In genomic region chr19:39397360-39398296, GRCh38 we compare ENCODE assay signal across 8 cellular contexts. TPM values are rescaled to one million over a fixed set of nuclear protein-coding genes. Genes with fewer than 3 reads are reported as not detected.
DNase-seq lines count a peak whose midpoint lies in the region; ATAC-seq and TF ChIP-seq lines count a peak whose summit lies in the region.

No MANE protein-coding gene starts in this region.

- H3K4me3 Mint-ChIP-seq in GM23338 = no peak overlapping the region
- peak overlapping the region; percentile 11 for H3K4me3 Mint-ChIP-seq in T-helper 1 cell treated with Interleukin-12 subunit alpha and Interleukin-12 subunit beta and Interleukin-4 antibody, amounts not matched to agents 30 μg/mL and 1 μg/mL, for 36 hours

- H2AFZ ChIP-seq in GM23338 = no peak overlapping the region

- peak overlapping the region; percentile 51 for H3K4me2 ChIP-seq in GM23338

- peak; percentile 87 for ATAC-seq in GM23338
- ATAC-seq in left cardiac atrium = peak; percentile 80 to 83

- peaks cover 33% of the 10 kb centered on the region for H3K36me3 Mint-ChIP-seq in GM23338 (ENCODE audit: low read depth)
- H3K36me3 Mint-ChIP-seq in T-helper 1 cell treated with Interleukin-12 subunit alpha and Interleukin-12 subunit beta and Interleukin-4 antibody, amounts not matched to agents 30 μg/mL and 1 μg/mL, for 36 hours (ENCODE audit: low read depth) = peaks cover 19% of the 10 kb centered on the region

- peaks cover 28% of the 10 kb centered on the region for H3K4me1 Mint-ChIP-seq in GM23338
- peaks cover 53% of the 10 kb centered on the region for H3K4me1 Mint-ChIP-seq in T-helper 1 cell treated with Interleukin-12 subunit alpha and Interleukin-12 subunit beta and Interleukin-4 antibody, amounts not matched to agents 30 μg/mL and 1 μg/mL, for 36 hours (ENCODE audit: low read depth)

- no peaks in the 10 kb centered on the region for H3K9me3 ChIP-seq in adrenal gland (replicated peaks in 1 of 3)
- H3K9me3 ChIP-seq in vagina = no peaks in the 10 kb centered on the region

- DNase-seq in COLO829 (ENCODE audit: low spot score) = peak; percentile 73
- peak; percentile 93 for DNase-seq in GM23338 (ENCODE audit: low spot score)
- DNase-seq in NCI-H1436 (lab: John Stamatoyannopoulos, UW) = peak; percentile 82
- peak; percentile 88 to 94 (median 90) for DNase-seq in adrenal gland
- peak; percentile 92 for DNase-seq in left cardiac atrium
- peak; percentile 59 for DNase-seq in renal cortical epithelial cell (ENCODE audit: low read depth)
- DNase-seq in vagina (ENCODE audit: extremely low spot score in 2 of 2) = peak in 1 of 2 donors; percentile 92

- H3K4me3 ChIP-seq in GM23338 (peak overlapping the region; percentile 36; the same call in 1 of the 2 replicates), adrenal gland (peak overlapping the region in 1 of 4 donors; percentile 33), vagina (peak overlapping the region in 1 of 2 donors; percentile 12)

- peak overlapping the region; percentile 22; the same call in 1 of the 2 replicates for H3K27ac Mint-ChIP-seq in GM23338
- peak overlapping the region; percentile 96 for H3K27ac Mint-ChIP-seq in T-helper 1 cell treated with Interleukin-12 subunit alpha and Interleukin-12 subunit beta and Interleukin-4 antibody, amounts not matched to agents 30 μg/mL and 1 μg/mL, for 36 hours

- peaks cover 6% of the 10 kb centered on the region for H3K27me3 Mint-ChIP-seq in GM23338 (ENCODE audit: insufficient read depth, low read depth, poor library complexity)
- no peaks in the 10 kb centered on the region for H3K27me3 Mint-ChIP-seq in T-helper 1 cell treated with Interleukin-12 subunit alpha and Interleukin-12 subunit beta and Interleukin-4 antibody, amounts not matched to agents 30 μg/mL and 1 μg/mL, for 36 hours (ENCODE audit: low read depth)

- TF ChIP-seq POLR2A in adrenal gland (IDR thresholded peaks at IDR 0.05) (peak in 1 of 2 donors; percentile 12), vagina (IDR thresholded peaks at IDR 0.05) (no peak)

- H4K20me1 ChIP-seq in GM23338 (replicated peaks; ENCODE audit: insufficient read depth) = no peaks in the 10 kb centered on the region; the same call in none of the 2 replicates

- no peaks in the 10 kb centered on the region for H3K9me2 ChIP-seq in GM23338 (ENCODE audit: insufficient read depth)

- H3K27me3 ChIP-seq in GM23338 (ENCODE audit: insufficient read depth) = no peaks in the 10 kb centered on the region
- H3K27me3 ChIP-seq in adrenal gland = no peaks in the 10 kb centered on the region
- no peaks in the 10 kb centered on the region for H3K27me3 ChIP-seq in vagina

- H3K9me3 Mint-ChIP-seq in GM23338 = 0 out of 3 replicates have a peak, but pooled peaks cover 4% of the 10 kb centered on the region
- no peaks in the 10 kb centered on the region for H3K9me3 Mint-ChIP-seq in T-helper 1 cell treated with Interleukin-12 subunit alpha and Interleukin-12 subunit beta and Interleukin-4 antibody, amounts not matched to agents 30 μg/mL and 1 μg/mL, for 36 hours

- H3K4me1 ChIP-seq in GM23338 (ENCODE audit: insufficient read depth) (peaks cover 18% of the 10 kb centered on the region; the same call in 1 of the 2 replicates), adrenal gland (replicated peaks in 1 of 2) (peaks cover 20 to 35% of the 10 kb centered on the region in 2 donors), vagina (peaks cover 54% of the 10 kb centered on the region)

- intact Hi-C loops in adrenal gland (cut with DNase I) (no loop called here), left cardiac atrium (cut with DNase I) (loop anchor here in 1 of 2 donors (1.0 kb wide), 1 partner anchor 15 kb away; the partner anchor contains the start of gene PLEKHG2), vagina (cut with DNase I) (loop anchor here (5.0 to 10.0 kb wide), 2 partner anchors 45 to 137 kb away; partner anchors contain the start of gene EID2B)

- 0 to 21% (median 16%) methylated on average over 4 to 17 of the region's 17 CpGs; no CpG with 5 or more reads in 1 of the 4 donors for WGBS in adrenal gland, 4 donors

- H3K27ac ChIP-seq in GM23338 (ENCODE audit: low read depth) (peak overlapping the region; percentile 80; the same call in 1 of the 2 replicates), adrenal gland (peak overlapping the region; percentile 68 to 86 (median 80)), vagina (peak overlapping the region; percentile 97)

- TF ChIP-seq CTCF in GM23338 (conservative IDR thresholded peaks at IDR 0.05; ENCODE audit: low read depth in 2 of 2) (peak; percentile 85 to 99), adrenal gland (IDR thresholded peaks at IDR 0.05) (peak; percentile 90 to 99 (median 98)), vagina (IDR thresholded peaks at IDR 0.05) (peak; percentile 97 to 98 (median 97))

- H3F3A ChIP-seq in GM23338 (replicated peaks; ENCODE audit: low read depth) = peaks cover 31% of the 10 kb centered on the region; the same call in 1 of the 2 replicates

- H3K36me3 ChIP-seq in GM23338 (ENCODE audit: insufficient read depth) = 0 out of 2 replicates have a peak, but pooled peaks cover 7% of the 10 kb centered on the region
- H3K36me3 ChIP-seq in adrenal gland (replicated peaks in 1 of 2) = peaks cover 0 to 13% of the 10 kb centered on the region in 2 donors
- H3K36me3 ChIP-seq in vagina = peaks cover 0 to 10% of the 10 kb centered on the region in 2 donors

- peaks cover 3% of the 10 kb centered on the region for H3K79me2 ChIP-seq in GM23338 (replicated peaks; ENCODE audit: insufficient read depth)

TF ChIP-seq in GM23338, 12 proteins besides CTCF, POLR2A, EP300 and RAD21:
- TF ChIP-seq, protein P1, sequence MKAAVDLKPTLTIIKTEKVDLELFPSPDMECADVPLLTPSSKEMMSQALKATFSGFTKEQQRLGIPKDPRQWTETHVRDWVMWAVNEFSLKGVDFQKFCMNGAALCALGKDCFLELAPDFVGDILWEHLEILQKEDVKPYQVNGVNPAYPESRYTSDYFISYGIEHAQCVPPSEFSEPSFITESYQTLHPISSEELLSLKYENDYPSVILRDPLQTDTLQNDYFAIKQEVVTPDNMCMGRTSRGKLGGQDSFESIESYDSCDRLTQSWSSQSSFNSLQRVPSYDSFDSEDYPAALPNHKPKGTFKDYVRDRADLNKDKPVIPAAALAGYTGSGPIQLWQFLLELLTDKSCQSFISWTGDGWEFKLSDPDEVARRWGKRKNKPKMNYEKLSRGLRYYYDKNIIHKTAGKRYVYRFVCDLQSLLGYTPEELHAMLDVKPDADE (IDR thresholded peaks at IDR 0.05) = peak; percentile 29; the same call in 1 of the 2 replicates
- TF ChIP-seq NANOG (IDR thresholded peaks at IDR 0.05; ENCODE audit: borderline replicate concordance) = no peak

RNA-seq across cellular contexts. Expression of gene MED29, which starts 6.5 kb away (rescaled TPM):
- 62.0 and 63.0 TPM in 2 replicates for total RNA-seq in GM23338 (2014; rRNA removed; shearing (Covaris generic))
- 26.1 and 27.5 TPM in 2 replicates for polyA plus RNA-seq in GM23338 (2016; fragmentation: Nextera tagmentation; extraction: Ambion mirVana)
- 100 to 1,000 TPM in 1 of 8 donors, 10 to 100 TPM in 7; 44.1 to 221 (median 65.3) TPM for total RNA-seq in adrenal gland
- polyA plus RNA-seq in adrenal gland = 10 to 100 TPM; 43.6 to 49.6 (median 49.2) TPM
- 10 to 100 TPM; 21.3 to 25.1 TPM for total RNA-seq in left cardiac atrium
- 19.3 and 29.7 TPM in 2 replicates for total RNA-seq in renal cortical epithelial cell
- 37.8 TPM for total RNA-seq in vagina

RNA-seq across cellular contexts. Expression of gene PAF1, which starts 6.7 kb away (rescaled TPM):
- total RNA-seq in GM23338 (2014; rRNA removed; shearing (Covaris generic)) = 24.6 and 47.3 TPM in 2 replicates
- polyA plus RNA-seq in GM23338 (2016; fragmentation: Nextera tagmentation; extraction: Ambion mirVana) = 21.3 and 22.1 TPM in 2 replicates
- total RNA-seq in adrenal gland = 10 to 100 TPM; 46.8 to 60.2 (median 51.9) TPM
- 10 to 100 TPM; 50.9 to 86.9 (median 51.6) TPM for polyA plus RNA-seq in adrenal gland
- 10 to 100 TPM; 34.5 to 38.4 TPM for total RNA-seq in left cardiac atrium
- 23.1 and 40.9 TPM in 2 replicates for total RNA-seq in renal cortical epithelial cell
- total RNA-seq in vagina = 70.2 TPM

RNA-seq across cellular contexts. Expression of gene ZFP36, which starts 9.0 kb away (rescaled TPM):
- 9.5 and 10.6 TPM in 2 replicates for total RNA-seq in GM23338 (2014; rRNA removed; shearing (Covaris generic))
- 27.5 and 27.7 TPM in 2 replicates for polyA plus RNA-seq in GM23338 (2016; fragmentation: Nextera tagmentation; extraction: Ambion mirVana)
- 100 to 1,000 TPM in 3 of 8 donors, 10 to 100 TPM in 5; 46.8 to 187 (median 86.7) TPM for total RNA-seq in adrenal gland
- polyA plus RNA-seq in adrenal gland = 100 to 1,000 TPM in 2 of 3 donors, 10 to 100 TPM in 1; 64.8 to 193 (median 113) TPM
- 100 to 1,000 TPM in 1 of 2 donors, 10 to 100 TPM in 1; 93.5 to 156 TPM for total RNA-seq in left cardiac atrium
- total RNA-seq in renal cortical epithelial cell = 0.35 and 2.8 TPM in 2 replicates
- 631 TPM for total RNA-seq in vagina

RNA-seq across cellular contexts. Expression of gene PLEKHG2, which starts 14.8 kb away (rescaled TPM):
- total RNA-seq in GM23338 (2014; rRNA removed; shearing (Covaris generic)) = 35.2 and 41.3 TPM in 2 replicates
- polyA plus RNA-seq in GM23338 (2016; fragmentation: Nextera tagmentation; extraction: Ambion mirVana) (15.5 and 16.2 TPM in 2 replicates), adrenal gland (10 to 100 TPM in 2 of 3 donors, 1 to 10 TPM in 1; 3.6 to 44.8 (median 16.3) TPM)
- total RNA-seq in adrenal gland (10 to 100 TPM; 11.3 to 23.4 (median 18.1) TPM), left cardiac atrium (10 to 100 TPM; 13.7 to 28.0 TPM), renal cortical epithelial cell (6.1 and 12.9 TPM in 2 replicates), vagina (18.9 TPM)

RNA-seq across cellular contexts. Expression of gene RPS16, which starts 38.1 kb away (rescaled TPM):
- total RNA-seq in GM23338 (2014; rRNA removed; shearing (Covaris generic)) = 106 and 207 TPM in 2 replicates
- polyA plus RNA-seq in GM23338 (2016; fragmentation: Nextera tagmentation; extraction: Ambion mirVana) = 1,901 and 2,135 TPM in 2 replicates
- 1,000 to 10,000 TPM in 6 of 8 donors, 100 to 1,000 TPM in 2; 848 to 1,939 (median 1,279) TPM for total RNA-seq in adrenal gland
- polyA plus RNA-seq in adrenal gland = 1,000 to 10,000 TPM; 1,071 to 2,033 (median 1,152) TPM
- total RNA-seq in left cardiac atrium = 1,000 to 10,000 TPM; 1,273 to 1,597 TPM
- total RNA-seq in renal cortical epithelial cell = 34.7 and 44.3 TPM in 2 replicates
- 3,724 TPM for total RNA-seq in vagina
